In genomic region chr7:155297517-155298287, GRCh38 we compare ENCODE assay signal across 1 cellular context.
TF ChIP-seq lines count a peak whose summit lies in the region.

TSS of gene INSIG1 (plus strand) at chr7:155297878. CDS start at chr7:155298286, 408 bp downstream.

TF ChIP-seq in WTC11, 78 proteins besides CTCF, POLR2A, EP300 and RAD21 (continued from another document):
- TF ChIP-seq IRF1 (CRISPR knock-in tag; IDR thresholded peaks at IDR 0.05) (0 out of 2 replicates have a peak, but pooled peaks have one; percentile 69), ZNF121 (CRISPR knock-in tag; IDR thresholded peaks at IDR 0.05) (no peak), ZNF263 (CRISPR knock-in tag; IDR thresholded peaks at IDR 0.05; ENCODE audit: low read depth) (no peak), AR (CRISPR knock-in tag; IDR thresholded peaks at IDR 0.05) (no peak), OVOL2 (CRISPR knock-in tag; IDR thresholded peaks at IDR 0.05; ENCODE audit: borderline replicate concordance) (no peak), USF2 (CRISPR knock-in tag; IDR thresholded peaks at IDR 0.05) (peak; percentile 97), SMAD3 (CRISPR knock-in tag; IDR thresholded peaks at IDR 0.05; ENCODE audit: borderline replicate concordance) (no peak), EMX1 (CRISPR knock-in tag; IDR thresholded peaks at IDR 0.05) (0 out of 2 replicates have a peak, but pooled peaks have one; percentile 60), FOXP4 (CRISPR knock-in tag; IDR thresholded peaks at IDR 0.05) (peak; percentile 68; the same call in 1 of the 2 replicates), NFE2L1 (CRISPR knock-in tag; IDR thresholded peaks at IDR 0.05) (peak; percentile 67; the same call in 1 of the 2 replicates), ZNF232 (CRISPR knock-in tag; IDR thresholded peaks at IDR 0.05) (peak; percentile 65; the same call in 1 of the 2 replicates), ZNF317 (CRISPR knock-in tag; IDR thresholded peaks at IDR 0.05; ENCODE audit: borderline replicate concordance, low read depth) (no peak), ETV6 (CRISPR knock-in tag; IDR thresholded peaks at IDR 0.05) (peak; percentile 60; the same call in 1 of the 2 replicates), AFF4 (CRISPR knock-in tag; IDR thresholded peaks at IDR 0.05; ENCODE audit: borderline replicate concordance) (no peak), FOXP1 (CRISPR knock-in tag; IDR thresholded peaks at IDR 0.05; ENCODE audit: borderline replicate concordance) (peak; percentile 87), ATF1 (CRISPR knock-in tag; IDR thresholded peaks at IDR 0.05) (no peak), ATF6 (CRISPR knock-in tag; IDR thresholded peaks at IDR 0.05) (no peak), ZNF416 (CRISPR knock-in tag; IDR thresholded peaks at IDR 0.05) (no peak), JAZF1 (CRISPR knock-in tag; IDR thresholded peaks at IDR 0.05) (no peak), CBFB (CRISPR knock-in tag; IDR thresholded peaks at IDR 0.05; ENCODE audit: low read depth) (no peak), TP53 (CRISPR knock-in tag; IDR thresholded peaks at IDR 0.05) (no peak)
- TF ChIP-seq, protein P1, sequence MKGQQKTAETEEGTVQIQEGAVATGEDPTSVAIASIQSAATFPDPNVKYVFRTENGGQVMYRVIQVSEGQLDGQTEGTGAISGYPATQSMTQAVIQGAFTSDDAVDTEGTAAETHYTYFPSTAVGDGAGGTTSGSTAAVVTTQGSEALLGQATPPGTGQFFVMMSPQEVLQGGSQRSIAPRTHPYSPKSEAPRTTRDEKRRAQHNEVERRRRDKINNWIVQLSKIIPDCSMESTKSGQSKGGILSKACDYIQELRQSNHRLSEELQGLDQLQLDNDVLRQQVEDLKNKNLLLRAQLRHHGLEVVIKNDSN (CRISPR knock-in tag; IDR thresholded peaks at IDR 0.05) = peak; percentile 82
- TF ChIP-seq, protein P2, sequence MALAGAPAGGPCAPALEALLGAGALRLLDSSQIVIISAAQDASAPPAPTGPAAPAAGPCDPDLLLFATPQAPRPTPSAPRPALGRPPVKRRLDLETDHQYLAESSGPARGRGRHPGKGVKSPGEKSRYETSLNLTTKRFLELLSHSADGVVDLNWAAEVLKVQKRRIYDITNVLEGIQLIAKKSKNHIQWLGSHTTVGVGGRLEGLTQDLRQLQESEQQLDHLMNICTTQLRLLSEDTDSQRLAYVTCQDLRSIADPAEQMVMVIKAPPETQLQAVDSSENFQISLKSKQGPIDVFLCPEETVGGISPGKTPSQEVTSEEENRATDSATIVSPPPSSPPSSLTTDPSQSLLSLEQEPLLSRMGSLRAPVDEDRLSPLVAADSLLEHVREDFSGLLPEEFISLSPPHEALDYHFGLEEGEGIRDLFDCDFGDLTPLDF (CRISPR knock-in tag; IDR thresholded peaks at IDR 0.05) = no peak
TF ChIP-seq in WTC11: peak in this region for 16.
